Comparison of ENCODE assay signal across 8 cellular contexts in the genomic region with DNA sequence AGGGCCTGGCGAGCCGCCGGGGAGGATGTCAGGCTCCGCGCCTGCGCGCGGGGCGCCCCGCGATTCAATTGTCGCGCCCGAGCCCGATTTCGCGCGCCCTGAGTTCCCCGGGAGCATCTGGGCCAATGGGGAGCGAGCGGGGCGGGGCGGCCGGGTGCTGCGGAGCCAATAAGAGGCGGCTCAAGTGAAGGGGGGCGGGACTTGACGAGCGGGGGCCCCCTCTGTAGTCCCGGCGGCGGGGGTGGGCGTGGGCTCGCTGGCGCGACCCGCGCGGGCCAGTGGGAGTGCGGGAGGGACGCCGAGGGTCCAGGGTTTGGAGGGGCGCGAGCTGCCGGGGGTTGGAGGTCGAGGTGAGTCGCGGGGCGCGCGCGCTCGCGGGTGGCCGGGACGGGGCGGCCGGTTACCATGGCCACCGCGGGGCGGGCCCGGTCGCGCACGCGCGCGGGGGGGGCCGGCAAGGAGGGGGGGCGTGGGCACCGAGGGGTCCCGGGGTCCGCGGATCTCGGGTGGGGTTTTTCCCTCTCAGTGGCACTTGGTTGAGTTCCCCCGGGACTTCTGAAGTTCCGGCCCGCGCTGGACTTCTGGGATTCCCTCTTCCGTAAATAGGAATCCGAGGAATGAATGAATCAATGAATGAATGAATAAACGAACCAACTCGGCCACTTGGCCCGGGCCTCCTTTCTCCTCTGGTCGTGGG. TPM values are rescaled to one million over a fixed set of nuclear protein-coding genes. Genes with fewer than 3 reads are reported as not detected.
A peak's percentile ranks its signal among the peaks of the same experiment; 100 is the strongest.
DNase-seq lines count a peak whose midpoint lies in the region; ATAC-seq and TF ChIP-seq lines count a peak whose summit lies in the region.

No MANE protein-coding gene starts in this region.

- TF ChIP-seq POLR2A in tibial nerve (IDR thresholded peaks at IDR 0.05) = no peak

- H3K27ac ChIP-seq in heart right ventricle (peak overlapping the region in 1 of 10 donors; percentile 73), tibial nerve (peak overlapping the region; percentile 14 to 77 (median 40))

- peaks cover 23% of the 10 kb centered on the region for H3K4me1 ChIP-seq in adipocyte (ENCODE audit: control insufficient read depth, insufficient read depth, low read length)
- peaks cover 4 to 59% (median 25%) of the 10 kb centered on the region in 9 donors for H3K4me1 ChIP-seq in heart right ventricle
- H3K4me1 ChIP-seq in tibial nerve = peaks cover 0 to 35% (median 29%) of the 10 kb centered on the region in 4 donors

- WGBS in heart right ventricle, 2 donors = 0 to 1% methylated on average over 48 to 82 of the region's 85 CpGs
- 0 to 1% methylated on average over 27 to 31 of the region's 85 CpGs for WGBS in tibial nerve, 2 donors

- ATAC-seq in HG02763 (IDR thresholded peaks at IDR 0.05; ENCODE audit: unreplicated experiment) (peak; percentile 72), heart right ventricle (peak; percentile 93 to 98 (median 96))

- TF ChIP-seq CTCF in heart right ventricle (IDR thresholded peaks at IDR 0.05) (no peak), tibial nerve (IDR thresholded peaks at IDR 0.05) (no peak)

- H3K27me3 ChIP-seq in adipocyte (replicated peaks; ENCODE audit: control insufficient read depth, insufficient read depth, low read length) (no peaks in the 10 kb centered on the region), heart right ventricle (peaks cover 0 to 11% (median 4%) of the 10 kb centered on the region in 7 donors), tibial nerve (peaks cover 0 to 12% of the 10 kb centered on the region in 2 donors)

- H3K9me3 ChIP-seq in adipocyte (ENCODE audit: control insufficient read depth, low read length) = no peaks in the 10 kb centered on the region
- H3K9me3 ChIP-seq in heart right ventricle = no peaks in the 10 kb centered on the region
- no peaks in the 10 kb centered on the region for H3K9me3 ChIP-seq in tibial nerve

- no peaks in the 10 kb centered on the region for H3K36me3 ChIP-seq in adipocyte (ENCODE audit: control insufficient read depth, insufficient read depth, low read length, severe bottlenecking)
- H3K36me3 ChIP-seq in heart right ventricle = peaks cover 0 to 7% (median 0%) of the 10 kb centered on the region in 9 donors
- H3K36me3 ChIP-seq in tibial nerve = no peaks in the 10 kb centered on the region

- intact Hi-C loops in heart right ventricle (cut with DNase I) = loop anchor here in 9 of 10 donors (2.0 to 5.0 kb wide), 11 partner anchors 37 to 183 kb away; no protein-coding TSS in a partner anchor

- peak; percentile 76 for DNase-seq in GM04504 (ENCODE audit: low read depth)
- peak; percentile 66 for DNase-seq in NCI-H146 treated with DMSO at 0.1 percent for 48 hours (lab: John Stamatoyannopoulos, UW; ENCODE audit: unreplicated experiment)
- peak; percentile 91 for DNase-seq in T follicular helper cell (ENCODE audit: low read depth)
- DNase-seq in adipocyte (ENCODE audit: low read depth) = peak; percentile 98
- DNase-seq in heart right ventricle = peak; percentile 91 to 93
- DNase-seq in pons (ENCODE audit: low spot score) = peak; percentile 86
- DNase-seq in tibial nerve (ENCODE audit: low spot score in 2 of 2) = peak; percentile 89

- peak in 1 of 2 donors; percentile 13 for TF ChIP-seq EP300 in tibial nerve (IDR thresholded peaks at IDR 0.05)

- H3K9ac ChIP-seq in adipocyte (ENCODE audit: low read length) = peak overlapping the region; percentile 80

- H3K4me3 ChIP-seq in adipocyte (ENCODE audit: low read length) (peak overlapping the region; percentile 80), heart right ventricle (peak overlapping the region; percentile 41 to 93 (median 69)), tibial nerve (peak overlapping the region; percentile 41 to 78 (median 46))

RNA-seq across cellular contexts. Expression of a gene that starts 0.7 kb away (rescaled TPM):
- total RNA-seq in heart right ventricle = 1 to 10 TPM in 5 of 10 donors, under 1 TPM in 5; 0.35 to 6.2 (median 1.1) TPM
- under 1 TPM; 0.39 to 0.44 TPM for polyA plus RNA-seq in heart right ventricle
- total RNA-seq in tibial nerve = 1 to 10 TPM; 1.7 to 7.2 (median 3.0) TPM

RNA-seq across cellular contexts. Expression of a gene that starts 7.3 kb away (rescaled TPM):
- total RNA-seq in heart right ventricle (under 1 TPM in 1 of 10 donors, not detected in 9; 0.21 TPM), tibial nerve (under 1 TPM in 3 of 4 donors, not detected in 1; 0.44 to 0.90 (median 0.63) TPM)
- polyA plus RNA-seq in heart right ventricle = under 1 TPM in 1 of 2 donors, not detected in 1; 0.01 TPM

RNA-seq across cellular contexts. Expression of a gene that starts 42.6 kb away (rescaled TPM):
- total RNA-seq in heart right ventricle = 10 to 100 TPM; 16.3 to 52.9 (median 26.0) TPM
- polyA plus RNA-seq in heart right ventricle = 10 to 100 TPM in 1 of 2 donors, 1 to 10 TPM in 1; 7.2 to 47.0 TPM
- total RNA-seq in tibial nerve = 10 to 100 TPM; 29.5 to 96.3 (median 40.5) TPM

RNA-seq across cellular contexts. Expression of a gene that starts 58.9 kb away (rescaled TPM):
- total RNA-seq in heart right ventricle (10 to 100 TPM; 21.4 to 35.8 (median 30.3) TPM), tibial nerve (10 to 100 TPM; 37.8 to 72.4 (median 57.2) TPM)
- 10 to 100 TPM; 12.4 to 34.4 TPM for polyA plus RNA-seq in heart right ventricle
